ENCODE assay signal across 29 cellular contexts in genomic region chr7:44212581-44213184, GRCh38. TPM values are rescaled to one million over a fixed set of nuclear protein-coding genes. Genes with fewer than 3 reads are reported as not detected.
A peak's percentile ranks its signal among the peaks of the same experiment; 100 is the strongest.
DNase-seq lines count a peak whose midpoint lies in the region; ATAC-seq and TF ChIP-seq lines count a peak whose summit lies in the region.
"Had no signal": no experiment of that assay in that cellular context is flagged by ENCODE, and none has a peak within 500 bp of the region (broad histone marks: within the 10 kb centered on the region; RNA-seq: fewer than 3 reads in every experiment).

No MANE protein-coding gene starts in this region.

- peaks cover 0 to 6% of the 10 kb centered on the region in 2 donors for H3K4me1 ChIP-seq in thyroid gland
- H3K4me1 ChIP-seq: upper lobe of left lung had no signal

- no peaks in the 10 kb centered on the region for H3K9me3 Mint-ChIP-seq in activated naive CD4-positive, alpha-beta T cell treated with anti-CD3 and anti-CD28 coated beads for 36 hours
- H3K9me3 Mint-ChIP-seq in WTC11: no peaks in the 10 kb centered on the region
- H3K9me3 Mint-ChIP-seq: activated CD4-positive, alpha-beta T cell treated with anti-CD3 and anti-CD28 coated beads, Interleukin-2, amount 10 ng/mL, durations not matched to agents 24 days and 14 days; activated naive CD8-positive, alpha-beta T cell treated with anti-CD3 and anti-CD28 coated beads, Interleukin-2, amount 10 ng/mL, durations not matched to agents 7 days and 5 days; activated T-helper 2 cell treated with anti-CD3 and anti-CD28 coated beads, Interferon-gamma antibody, Interleukin-2, Interleukin-4, amounts not matched to agents 10 μg/mL and 5 μg/mL and 100 μg/mL, durations not matched to agents 14 hours and 24 hours and 36 hours; naive thymus-derived CD4-positive, alpha-beta T cell; stimulated activated naive CD8-positive, alpha-beta T cell treated with anti-CD3 and anti-CD28 coated beads, Interleukin-15, amount 100 ng/mL, for 72 hours; T-helper 2 cell treated with Interferon-gamma antibody and Interleukin-4, amounts not matched to agents 5 μg/mL and 100 μg/mL, for 36 hours had no signal

- peaks cover 3% of the 10 kb centered on the region for H3K36me3 Mint-ChIP-seq in activated naive CD4-positive, alpha-beta T cell treated with anti-CD3 and anti-CD28 coated beads for 36 hours (ENCODE audit: low read depth)
- H3K36me3 Mint-ChIP-seq in WTC11: peaks cover 38% of the 10 kb centered on the region

- H3K27ac ChIP-seq in temporal lobe (ENCODE audit: low read depth, low read length) (peak overlapping the region; percentile 56), thyroid gland (no peak overlapping the region)
- H3K27ac ChIP-seq: heart right ventricle, ovary, upper lobe of left lung had no signal

- H3K36me3 ChIP-seq in thyroid gland: peaks cover 52 to 53% of the 10 kb centered on the region in 2 donors
- H3K36me3 ChIP-seq: ovary had no signal

- no peak for TF ChIP-seq POLR2A in thyroid gland (IDR thresholded peaks at IDR 0.05)

- intact Hi-C loops in activated naive CD4-positive, alpha-beta T cell treated with anti-CD3 and anti-CD28 coated beads for 36 hours (cut with micrococcal nuclease): no loop called here
- intact Hi-C loops in thyroid gland (cut with DNase I): no loop called here

- no peaks in the 10 kb centered on the region for H3K9me3 ChIP-seq in thyroid gland
- H3K9me3 ChIP-seq: heart right ventricle, ovary, upper lobe of left lung had no signal

- peak; percentile 5 for DNase-seq in activated naive CD4-positive, alpha-beta T cell treated with anti-CD3 and anti-CD28 coated beads, Interleukin-2, amount 50 U/mL, for 16 hours
- DNase-seq in activated naive CD4-positive, alpha-beta T cell treated with anti-CD3 and anti-CD28 coated beads for 36 hours: no peak
- peak; percentile 3 for DNase-seq in WTC11 (ENCODE audit: low spot score)
- peak; percentile 64 for DNase-seq in mesenteric fat pad (ENCODE audit: low spot score)
- DNase-seq in hepatic stellate cell (ENCODE audit: low spot score): no peak
- no peak for DNase-seq in thyroid gland
- no peak for DNase-seq in activated T-cell treated with anti-CD3 and anti-CD28 coated beads, Interleukin-2, amount 50 U/mL, for 48 hours
- DNase-seq: activated CD4-positive, alpha-beta T cell treated with anti-CD3 and anti-CD28 coated beads, Interleukin-2, amount 10 ng/mL, durations not matched to agents 24 days and 14 days; activated CD8-positive, alpha-beta memory T cell treated with anti-CD3 and anti-CD28 coated beads, Interleukin-2, amount 10 ng/mL, durations not matched to agents 7 days and 5 days; activated naive CD8-positive, alpha-beta T cell treated with anti-CD3 and anti-CD28 coated beads, Interleukin-2, amount 10 ng/mL, durations not matched to agents 7 days and 5 days; foreskin fibroblast; GOT3; KBM-7; mesendoderm; naive thymus-derived CD4-positive, alpha-beta T cell; NCI-H1694; NCI-H2171 treated with DMSO at 0.1 percent for 48 hours; NCI-H524 treated with DMSO at 0.1 percent for 48 hours; stimulated activated naive CD8-positive, alpha-beta T cell treated with anti-CD3 and anti-CD28 coated beads, Interleukin-15, amount 100 ng/mL, for 72 hours had no signal

- POLR2A ChIA-PET in WTC11 (lab: Charles Lee): no interaction called here

- H3K4me3 ChIP-seq in thyroid gland (replicated peaks in 1 of 3): no peak overlapping the region
- H3K4me3 ChIP-seq: heart right ventricle, ovary, upper lobe of left lung had no signal

- no peaks in the 10 kb centered on the region for H3K4me1 Mint-ChIP-seq in activated naive CD4-positive, alpha-beta T cell treated with anti-CD3 and anti-CD28 coated beads for 36 hours (ENCODE audit: low read depth)
- peaks cover 15% of the 10 kb centered on the region for H3K4me1 Mint-ChIP-seq in WTC11
- H3K4me1 Mint-ChIP-seq: activated CD4-positive, alpha-beta T cell treated with anti-CD3 and anti-CD28 coated beads, Interleukin-2, amount 10 ng/mL, durations not matched to agents 24 days and 14 days had no signal

- H3K27me3 ChIP-seq in thyroid gland: no peaks in the 10 kb centered on the region
- H3K27me3 ChIP-seq: heart right ventricle, ovary, upper lobe of left lung had no signal

- H3K27ac Mint-ChIP-seq in activated naive CD4-positive, alpha-beta T cell treated with anti-CD3 and anti-CD28 coated beads for 36 hours: no peak overlapping the region
- no peak overlapping the region for H3K27ac Mint-ChIP-seq in WTC11
- H3K27ac Mint-ChIP-seq: activated CD4-positive, alpha-beta T cell treated with anti-CD3 and anti-CD28 coated beads, Interleukin-2, amount 10 ng/mL, durations not matched to agents 24 days and 14 days; activated CD8-positive, alpha-beta memory T cell treated with anti-CD3 and anti-CD28 coated beads, Interleukin-2, amount 10 ng/mL, durations not matched to agents 7 days and 5 days; activated naive CD8-positive, alpha-beta T cell treated with anti-CD3 and anti-CD28 coated beads, Interleukin-2, amount 10 ng/mL, durations not matched to agents 7 days and 5 days; activated T-helper 2 cell treated with anti-CD3 and anti-CD28 coated beads, Interferon-gamma antibody, Interleukin-2, Interleukin-4, amounts not matched to agents 10 μg/mL and 5 μg/mL and 100 μg/mL, durations not matched to agents 14 hours and 24 hours and 36 hours; naive thymus-derived CD4-positive, alpha-beta T cell; T-helper 2 cell treated with Interferon-gamma antibody and Interleukin-4, amounts not matched to agents 5 μg/mL and 100 μg/mL, for 36 hours had no signal

- H3K27me3 Mint-ChIP-seq in activated naive CD4-positive, alpha-beta T cell treated with anti-CD3 and anti-CD28 coated beads for 36 hours (ENCODE audit: low read depth): no peaks in the 10 kb centered on the region
- H3K27me3 Mint-ChIP-seq in WTC11 (ENCODE audit: low read depth): no peaks in the 10 kb centered on the region
- H3K27me3 Mint-ChIP-seq: activated CD4-positive, alpha-beta T cell treated with anti-CD3 and anti-CD28 coated beads, Interleukin-2, amount 10 ng/mL, durations not matched to agents 24 days and 14 days; activated CD8-positive, alpha-beta memory T cell treated with anti-CD3 and anti-CD28 coated beads, Interleukin-2, amount 10 ng/mL, durations not matched to agents 7 days and 5 days; activated naive CD8-positive, alpha-beta T cell treated with anti-CD3 and anti-CD28 coated beads, Interleukin-2, amount 10 ng/mL, durations not matched to agents 7 days and 5 days; naive thymus-derived CD4-positive, alpha-beta T cell; stimulated activated naive CD8-positive, alpha-beta T cell treated with anti-CD3 and anti-CD28 coated beads, Interleukin-15, amount 100 ng/mL, for 72 hours had no signal

- WGBS in thyroid gland, 2 donors: 86 to 89% methylated on average over 7 of the region's 7 CpGs

- no peak for TF ChIP-seq CTCF in WTC11 (IDR thresholded peaks at IDR 0.05)
- TF ChIP-seq CTCF in thyroid gland (IDR thresholded peaks at IDR 0.05): no peak

- ATAC-seq in WTC11: no peak
- ATAC-seq: activated CD8-positive, alpha-beta memory T cell treated with anti-CD3 and anti-CD28 coated beads, Interleukin-2, amount 10 ng/mL, durations not matched to agents 7 days and 5 days; naive thymus-derived CD4-positive, alpha-beta T cell; right cardiac atrium; SK-N-SH treated with all-trans-retinoic acid at 6 μM for 48 hours; stimulated activated naive CD8-positive, alpha-beta T cell treated with anti-CD3 and anti-CD28 coated beads, Interleukin-15, amount 100 ng/mL, for 72 hours had no signal

- no peak overlapping the region for H3K4me3 Mint-ChIP-seq in activated naive CD4-positive, alpha-beta T cell treated with anti-CD3 and anti-CD28 coated beads for 36 hours
- H3K4me3 Mint-ChIP-seq in WTC11: no peak overlapping the region
- H3K4me3 Mint-ChIP-seq: activated CD4-positive, alpha-beta T cell treated with anti-CD3 and anti-CD28 coated beads, Interleukin-2, amount 10 ng/mL, durations not matched to agents 24 days and 14 days; activated CD8-positive, alpha-beta memory T cell treated with anti-CD3 and anti-CD28 coated beads, Interleukin-2, amount 10 ng/mL, durations not matched to agents 7 days and 5 days; activated naive CD8-positive, alpha-beta T cell treated with anti-CD3 and anti-CD28 coated beads, Interleukin-2, amount 10 ng/mL, durations not matched to agents 7 days and 5 days; naive thymus-derived CD4-positive, alpha-beta T cell; stimulated activated naive CD8-positive, alpha-beta T cell treated with anti-CD3 and anti-CD28 coated beads, Interleukin-15, amount 100 ng/mL, for 72 hours; T-helper 2 cell treated with Interferon-gamma antibody and Interleukin-4, amounts not matched to agents 5 μg/mL and 100 μg/mL, for 36 hours had no signal

- CTCF ChIA-PET in activated naive CD4-positive, alpha-beta T cell treated with anti-CD3 and anti-CD28 coated beads for 36 hours (lab: Charles Lee): interaction anchor here (0.6 to 1.1 kb wide), 2 partner anchors 28 to 353 kb away, joined by 3 to 4 read pairs; no protein-coding TSS in a partner anchor
- CTCF ChIA-PET in WTC11 (lab: Charles Lee): interaction anchor here (1.4 kb wide), 1 partner anchor 81 kb away, joined by 3 read pairs; no protein-coding TSS in a partner anchor

TF ChIP-seq in WTC11, 78 proteins besides CTCF, POLR2A, EP300 and RAD21 (continues in another document):
- TF ChIP-seq ZNF219 (CRISPR knock-in tag; IDR thresholded peaks at IDR 0.05; ENCODE audit: borderline replicate concordance) (no peak), HMGXB4 (CRISPR knock-in tag; IDR thresholded peaks at IDR 0.05) (no peak), CREM (CRISPR knock-in tag; IDR thresholded peaks at IDR 0.05) (no peak), ZNF423 (CRISPR knock-in tag; IDR thresholded peaks at IDR 0.05) (no peak), MXD4 (CRISPR knock-in tag; IDR thresholded peaks at IDR 0.05; ENCODE audit: borderline replicate concordance) (no peak)

RNA-seq across cellular contexts. Expression of gene YKT6, which starts 11.9 kb away (rescaled TPM):
- total RNA-seq in activated naive CD4-positive, alpha-beta T cell treated with anti-CD3 and anti-CD28 coated beads for 36 hours: 10 to 100 TPM; 53.5 to 57.3 TPM
- 82.2 to 102 TPM (median 83.7 TPM) in 3 replicates for total RNA-seq in WTC11 (2021)
- total RNA-seq in mesenteric fat pad: 77.4 TPM
- total RNA-seq in temporal lobe: 52.9 TPM
- total RNA-seq in thyroid gland: 10 to 100 TPM; 51.7 to 90.0 (median 60.2) TPM

RNA-seq across cellular contexts. Expression of gene GCK, which starts 23.4 kb away (rescaled TPM):
- 1 to 10 TPM; 2.1 to 3.3 TPM for total RNA-seq in activated naive CD4-positive, alpha-beta T cell treated with anti-CD3 and anti-CD28 coated beads for 36 hours
- 3.3 to 5.1 TPM (median 4.5 TPM) in 3 replicates for total RNA-seq in WTC11 (2021)
- 0.48 TPM for total RNA-seq in mesenteric fat pad
- total RNA-seq in temporal lobe: 3.9 TPM
- under 1 TPM in 2 of 4 donors, not detected in 2; 0.22 to 0.73 TPM for total RNA-seq in thyroid gland
- total RNA-seq: G401, HT1080 had no signal

Comparison
In these comparisons a context has a peak if more than half of its experiments do, and no peak if none do; other contexts are left out.
1. DNase-seq: peak in activated naive CD4-positive, alpha-beta T cell treated with anti-CD3 and anti-CD28 coated beads, Interleukin-2, amount 50 U/mL, for 16 hours (single experiment), WTC11 (single experiment) and mesenteric fat pad (single experiment); none in activated naive CD4-positive, alpha-beta T cell treated with anti-CD3 and anti-CD28 coated beads for 36 hours (single experiment), hepatic stellate cell (single experiment), thyroid gland (0 of 2) and activated T-cell treated with anti-CD3 and anti-CD28 coated beads, Interleukin-2, amount 50 U/mL, for 48 hours (0 of 2).